8 cellular contexts compared by ENCODE assay signal in genomic region chr6:20212392-20213111, GRCh38. TPM values are rescaled to one million over a fixed set of nuclear protein-coding genes. Genes with fewer than 3 reads are reported as not detected.
DNase-seq lines count a peak whose midpoint lies in the region; ATAC-seq and TF ChIP-seq lines count a peak whose summit lies in the region.

TSS of gene MBOAT1 (minus strand) at chr6:20212469. CDS start at chr6:20212234, 235 bp downstream.

- CTCF ChIA-PET in activated CD4-positive, alpha-beta memory T cell treated with anti-CD3 and anti-CD28 coated beads for 36 hours (lab: Charles Lee): interaction anchor here (0.6 to 2.1 kb wide), 4 partner anchors 10 to 317 kb away, joined by 3 to 12 read pairs (median 6); no protein-coding TSS in a partner anchor

- no peaks in the 10 kb centered on the region for H3K36me3 Mint-ChIP-seq in activated CD4-positive, alpha-beta memory T cell treated with anti-CD3 and anti-CD28 coated beads for 36 hours
- H3K36me3 Mint-ChIP-seq in memory B cell: no peaks in the 10 kb centered on the region

- no peaks in the 10 kb centered on the region for H3K27me3 Mint-ChIP-seq in activated CD4-positive, alpha-beta memory T cell treated with anti-CD3 and anti-CD28 coated beads for 36 hours
- peaks cover 2% of the 10 kb centered on the region for H3K27me3 Mint-ChIP-seq in memory B cell

- peak within 1 kb of the TSS; percentile 27; the same call in 1 of the 2 replicates for H3K27ac ChIP-seq in C4-2B

- no peaks in the 10 kb centered on the region for H3K9me3 Mint-ChIP-seq in activated CD4-positive, alpha-beta memory T cell treated with anti-CD3 and anti-CD28 coated beads for 36 hours
- no peaks in the 10 kb centered on the region for H3K9me3 Mint-ChIP-seq in memory B cell

- TF ChIP-seq CTCF in C4-2B (conservative IDR thresholded peaks at IDR 0.05): peak; percentile 18; the same call in 1 of the 2 replicates

- POLR2A ChIA-PET in activated CD4-positive, alpha-beta memory T cell treated with anti-CD3 and anti-CD28 coated beads for 36 hours (lab: Charles Lee): interaction anchor here (1.0 to 1.5 kb wide), 4 partner anchors 11 to 107 kb away, joined by 3 to 6 read pairs (median 4); no protein-coding TSS in a partner anchor

- H3K4me3 Mint-ChIP-seq in activated CD4-positive, alpha-beta memory T cell treated with anti-CD3 and anti-CD28 coated beads for 36 hours: peak within 1 kb of the TSS; percentile 86
- peak within 1 kb of the TSS; percentile 94 for H3K4me3 Mint-ChIP-seq in memory B cell

- peak within 1 kb of the TSS; percentile 90 for H3K27ac Mint-ChIP-seq in activated CD4-positive, alpha-beta memory T cell treated with anti-CD3 and anti-CD28 coated beads for 36 hours
- peak within 1 kb of the TSS; percentile 78 for H3K27ac Mint-ChIP-seq in memory B cell

- DNase-seq in NCI-H526 treated with DMSO at 0.1 percent for 48 hours (lab: John Stamatoyannopoulos, UW) (peak; percentile 84), memory B cell (ENCODE audit: low spot score in 2 of 2) (peak in 1 of 2 donors; percentile 11)
- peak; percentile 81 for DNase-seq in activated CD4-positive, alpha-beta memory T cell treated with anti-CD3 and anti-CD28 coated beads for 36 hours
- peak; percentile 43 for DNase-seq in effector CD4-positive, alpha-beta T cell
- peak; percentile 18 for DNase-seq in stimulated activated CD8-positive, alpha-beta memory T cell treated with anti-CD3 and anti-CD28 coated beads, Interleukin-12 subunit alpha, Interleukin-12 subunit beta, amount 100 ng/mL, for 1 hour (ENCODE audit: low read depth)

- intact Hi-C loops in activated CD4-positive, alpha-beta memory T cell treated with anti-CD3 and anti-CD28 coated beads for 36 hours (cut with micrococcal nuclease): loop anchor here (1.0 to 5.0 kb wide), 7 partner anchors 10 to 322 kb away; partner anchors contain the start of genes CDKAL1 and E2F3

- peaks cover 36% of the 10 kb centered on the region for H3K4me1 Mint-ChIP-seq in activated CD4-positive, alpha-beta memory T cell treated with anti-CD3 and anti-CD28 coated beads for 36 hours (ENCODE audit: low read depth)
- peaks cover 18% of the 10 kb centered on the region for H3K4me1 Mint-ChIP-seq in memory B cell

- ATAC-seq in GM19324 (IDR thresholded peaks at IDR 0.05; ENCODE audit: low FRiP score, unreplicated experiment) (peak; percentile 92), HG03457 (IDR thresholded peaks at IDR 0.05; ENCODE audit: unreplicated experiment) (peak; percentile 84), memory B cell (ENCODE audit: low read depth) (peak; percentile 78)

RNA-seq across cellular contexts. Expression of gene MBOAT1, which starts in this region (rescaled TPM):
- 10 to 100 TPM; 13.4 to 14.0 TPM for total RNA-seq in activated CD4-positive, alpha-beta memory T cell treated with anti-CD3 and anti-CD28 coated beads for 36 hours
